ENCODE assay signal across 18 cellular contexts in genomic region chr2:27921424-27921823, GRCh38.
"Had no signal": no experiment of that assay in that cellular context is flagged by ENCODE, and none has a peak within 500 bp of the region (broad histone marks: within the 10 kb centered on the region; RNA-seq: fewer than 3 reads in every experiment).

No MANE protein-coding gene starts in this region.

- H3K4me3 ChIP-seq: tibial artery, uterus had no signal

- H3K27me3 ChIP-seq: tibial artery, uterus had no signal

- DNase-seq: activated CD4-positive, alpha-beta T cell treated with anti-CD3 and anti-CD28 coated beads, Interleukin-2, amount 50 U/mL, for 1 hour; activated CD4-positive, CD25-positive, alpha-beta regulatory T cell treated with anti-CD3 and anti-CD28 coated beads, Interleukin-2, amount 50 U/mL, for 72 hours; activated CD8-positive, alpha-beta memory T cell treated with anti-CD3 and anti-CD28 coated beads, Interleukin-2, amount 50 U/mL, for 48 hours; activated effector memory CD4-positive, alpha-beta T cell treated with Interleukin-2 at 50 U/mL for 16 hours; activated T-cell treated with anti-CD3 and anti-CD28 coated beads, Interleukin-2, amount 50 U/mL, for 48 hours; effector memory CD4-positive, alpha-beta T cell; hypothalamus; naive thymus-derived CD8-positive, alpha-beta T cell; stimulated activated CD4-positive, alpha-beta T cell treated with anti-CD3 and anti-CD28 coated beads, Interleukin-12 subunit alpha, Interleukin-12 subunit beta, amount 100 ng/mL, for 4 hours; stimulated activated CD4-positive, alpha-beta T cell treated with anti-CD3 and anti-CD28 coated beads, Interleukin-1b, Interleukin-23, amount 100 ng/mL, for 48 hours; stimulated activated CD8-positive, alpha-beta memory T cell treated with anti-CD3 and anti-CD28 coated beads, Interleukin-4, amount 100 ng/mL, for 48 hours; substantia nigra; tibial artery; uterus had no signal

- H3K36me3 ChIP-seq: tibial artery, uterus had no signal

- H3K27me3 Mint-ChIP-seq: activated naive CD4-positive, alpha-beta T cell treated with anti-CD3 and anti-CD28 coated beads, Interleukin-2, amount 50 U/mL, for 24 hours; dendritic cell treated with granulocyte-macrophage colony-stimulating factor and Interleukin-4, amounts not matched to agents 40 ng/mL and 50 ng/mL, for 4 days; naive thymus-derived CD8-positive, alpha-beta T cell had no signal

- H3K9me3 ChIP-seq: tibial artery, uterus had no signal

- H3K9me3 Mint-ChIP-seq: activated naive CD4-positive, alpha-beta T cell treated with anti-CD3 and anti-CD28 coated beads, Interleukin-2, amount 50 U/mL, for 24 hours; dendritic cell treated with granulocyte-macrophage colony-stimulating factor and Interleukin-4, amounts not matched to agents 40 ng/mL and 50 ng/mL, for 4 days; naive thymus-derived CD8-positive, alpha-beta T cell; T-helper 1 cell treated with Interleukin-12 subunit alpha and Interleukin-12 subunit beta and Interleukin-4 antibody, amounts not matched to agents 30 μg/mL and 1 μg/mL, for 36 hours had no signal

- ATAC-seq: left lobe of liver had no signal

- H3K27ac Mint-ChIP-seq: activated naive CD4-positive, alpha-beta T cell treated with anti-CD3 and anti-CD28 coated beads, Interleukin-2, amount 50 U/mL, for 24 hours; dendritic cell treated with granulocyte-macrophage colony-stimulating factor and Interleukin-4, amounts not matched to agents 40 ng/mL and 50 ng/mL, for 4 days; T-helper 1 cell treated with Interleukin-12 subunit alpha and Interleukin-12 subunit beta and Interleukin-4 antibody, amounts not matched to agents 30 μg/mL and 1 μg/mL, for 36 hours had no signal

- H3K4me3 Mint-ChIP-seq: activated naive CD4-positive, alpha-beta T cell treated with anti-CD3 and anti-CD28 coated beads, Interleukin-2, amount 50 U/mL, for 24 hours; dendritic cell treated with granulocyte-macrophage colony-stimulating factor and Interleukin-4, amounts not matched to agents 40 ng/mL and 50 ng/mL, for 4 days; naive thymus-derived CD8-positive, alpha-beta T cell; T-helper 1 cell treated with Interleukin-12 subunit alpha and Interleukin-12 subunit beta and Interleukin-4 antibody, amounts not matched to agents 30 μg/mL and 1 μg/mL, for 36 hours had no signal
